Comparison of ENCODE assay signal across 28 cellular contexts in the genomic region with DNA sequence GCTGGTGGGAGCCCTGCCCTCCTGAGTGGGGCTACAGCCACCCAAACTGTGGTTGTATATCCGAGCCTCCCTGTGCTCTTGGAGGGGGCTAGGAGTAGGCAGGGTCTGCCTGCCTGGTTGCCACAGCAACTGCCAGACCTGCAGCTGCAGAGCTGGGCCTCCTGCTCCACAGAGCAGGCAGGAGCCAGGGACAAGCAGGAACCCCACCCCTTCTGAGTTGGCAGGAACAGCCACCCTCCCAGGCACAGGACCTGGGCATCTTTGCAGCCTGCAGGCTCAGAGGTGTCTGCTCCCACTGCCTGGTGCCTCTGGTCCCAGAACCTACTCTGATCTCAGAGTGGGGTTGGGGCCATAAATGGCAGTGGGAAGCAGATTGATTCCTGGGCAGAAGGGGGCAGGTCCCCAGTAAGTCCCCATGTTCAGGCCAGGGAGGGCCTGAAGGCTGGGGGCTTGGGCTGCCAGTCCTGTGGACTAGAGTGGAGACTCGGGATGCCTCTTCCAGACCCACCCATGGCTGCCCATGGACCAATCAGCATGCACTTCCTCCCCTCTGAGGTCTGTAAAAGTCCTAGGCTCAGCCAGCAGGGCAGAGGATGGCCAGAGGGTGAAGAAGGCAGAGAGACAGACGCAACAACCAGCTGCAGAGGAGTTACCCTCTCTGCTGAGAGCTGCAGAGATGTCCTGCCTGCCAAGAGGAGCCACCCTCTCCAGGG. TPM values are rescaled to one million over a fixed set of nuclear protein-coding genes. Genes with fewer than 3 reads are reported as not detected.
DNase-seq lines count a peak whose midpoint lies in the region; ATAC-seq and TF ChIP-seq lines count a peak whose summit lies in the region.
"Had no signal": no experiment of that assay in that cellular context is flagged by ENCODE, and none has a peak within 500 bp of the region (broad histone marks: within the 10 kb centered on the region; RNA-seq: fewer than 3 reads in every experiment).

No MANE protein-coding gene starts in this region.

- H3K27me3 ChIP-seq in upper lobe of right lung: no peaks in the 10 kb centered on the region
- H3K27me3 ChIP-seq in gastroesophageal sphincter: no peaks in the 10 kb centered on the region

- no peak overlapping the region for H3K27ac Mint-ChIP-seq in natural killer cell treated with Interleukin-12 subunit alpha and Interleukin-12 subunit beta and Interleukin-15 and Interleukin-18, amount 100 ng/mL, for 72 hours
- H3K27ac Mint-ChIP-seq in natural killer cell: no peak overlapping the region

- no peaks in the 10 kb centered on the region for H3K9me3 Mint-ChIP-seq in natural killer cell treated with Interleukin-12 subunit alpha and Interleukin-12 subunit beta and Interleukin-15 and Interleukin-18, amount 100 ng/mL, for 72 hours
- no peaks in the 10 kb centered on the region for H3K9me3 Mint-ChIP-seq in natural killer cell
- H3K9me3 Mint-ChIP-seq: CD4-positive, alpha-beta memory T cell had no signal

- no peak for DNase-seq in natural killer cell treated with Interleukin-12 subunit alpha and Interleukin-12 subunit beta and Interleukin-15 and Interleukin-18, amount 100 ng/mL, for 72 hours (ENCODE audit: low spot score)
- DNase-seq in natural killer cell (no peak), SK-N-DZ (ENCODE audit: low spot score) (peak; percentile 45), left lobe of liver (ENCODE audit: low spot score) (no peak), upper lobe of right lung (no peak), NOMO-1 treated with DMSO at 0.1 percent for 48 hours (lab: John Stamatoyannopoulos, UW; ENCODE audit: unreplicated experiment) (no peak)
- DNase-seq: AML-193; C1 segment of cervical spinal cord; CD4-positive, alpha-beta memory T cell; COR-L47; DMS53; GOT3; IMR-90; KG1; MM.1S; NCI-H2029; NCI-H2171; NCI-H226; NCI-H510A; NCI-H69; SHP77 had no signal

- no peak overlapping the region for H3K27ac ChIP-seq in upper lobe of right lung
- H3K27ac ChIP-seq in gastroesophageal sphincter: no peak overlapping the region
- H3K27ac ChIP-seq: A549, RWPE1 had no signal

- no peak for TF ChIP-seq POLR2A in gastroesophageal sphincter (IDR thresholded peaks at IDR 0.05)

- no CpG with 5 or more reads among the region's 3 CpGs for WGBS in gastroesophageal sphincter (ENCODE audit: low coverage in 1 of 2), 2 donors

- no peak overlapping the region for H3K4me3 Mint-ChIP-seq in natural killer cell treated with Interleukin-12 subunit alpha and Interleukin-12 subunit beta and Interleukin-15 and Interleukin-18, amount 100 ng/mL, for 72 hours
- no peak overlapping the region for H3K4me3 Mint-ChIP-seq in natural killer cell
- H3K4me3 Mint-ChIP-seq: CD4-positive, alpha-beta memory T cell had no signal

- no peak overlapping the region for H3K4me3 ChIP-seq in upper lobe of right lung
- no peak overlapping the region for H3K4me3 ChIP-seq in gastroesophageal sphincter
- H3K4me3 ChIP-seq: A549 had no signal

- H3K36me3 ChIP-seq in upper lobe of right lung (no peaks in the 10 kb centered on the region), gastroesophageal sphincter (no peaks in the 10 kb centered on the region)

- peaks cover 4 to 18% of the 10 kb centered on the region in 2 donors for H3K27me3 Mint-ChIP-seq in natural killer cell treated with Interleukin-12 subunit alpha and Interleukin-12 subunit beta and Interleukin-15 and Interleukin-18, amount 100 ng/mL, for 72 hours
- peaks cover 2 to 16% of the 10 kb centered on the region in 2 donors for H3K27me3 Mint-ChIP-seq in natural killer cell (ENCODE audit: low read depth in 2 of 2)
- H3K27me3 Mint-ChIP-seq: CD4-positive, alpha-beta memory T cell had no signal

- TF ChIP-seq EP300 in gastroesophageal sphincter (IDR thresholded peaks at IDR 0.05): no peak

- intact Hi-C loops in natural killer cell (cut with micrococcal nuclease) (no loop called here), upper lobe of right lung (cut with DNase I) (no loop called here)

- no peaks in the 10 kb centered on the region for H3K4me1 Mint-ChIP-seq in natural killer cell treated with Interleukin-12 subunit alpha and Interleukin-12 subunit beta and Interleukin-15 and Interleukin-18, amount 100 ng/mL, for 72 hours (ENCODE audit: low read depth in 2 of 2)
- H3K4me1 Mint-ChIP-seq in natural killer cell: no peaks in the 10 kb centered on the region

- ATAC-seq in natural killer cell treated with Interleukin-12 subunit alpha and Interleukin-12 subunit beta and Interleukin-15 and Interleukin-18, amount 100 ng/mL, for 72 hours: peak; percentile 36 to 54
- ATAC-seq in natural killer cell: no peak
- ATAC-seq in left lobe of liver: peak; percentile 29
- ATAC-seq in upper lobe of right lung: peak; percentile 31
- no peak for ATAC-seq in gastroesophageal sphincter
- ATAC-seq: HCT116, Panc1 had no signal

- no peaks in the 10 kb centered on the region for H3K4me1 ChIP-seq in upper lobe of right lung
- no peaks in the 10 kb centered on the region for H3K4me1 ChIP-seq in gastroesophageal sphincter
- H3K4me1 ChIP-seq: A549 had no signal

- no peaks in the 10 kb centered on the region for H3K36me3 Mint-ChIP-seq in natural killer cell treated with Interleukin-12 subunit alpha and Interleukin-12 subunit beta and Interleukin-15 and Interleukin-18, amount 100 ng/mL, for 72 hours
- H3K36me3 Mint-ChIP-seq in natural killer cell: no peaks in the 10 kb centered on the region
- H3K36me3 Mint-ChIP-seq: CD4-positive, alpha-beta memory T cell had no signal

- no peak for TF ChIP-seq CTCF in natural killer cell (IDR thresholded peaks at IDR 0.05)
- TF ChIP-seq CTCF in upper lobe of right lung (IDR thresholded peaks at IDR 0.05): no peak
- TF ChIP-seq CTCF in gastroesophageal sphincter (IDR thresholded peaks at IDR 0.05): no peak

- H3K9me3 ChIP-seq in upper lobe of right lung: no peaks in the 10 kb centered on the region
- no peaks in the 10 kb centered on the region for H3K9me3 ChIP-seq in gastroesophageal sphincter
- H3K9me3 ChIP-seq: A549 had no signal

RNA-seq across cellular contexts. Expression of a gene that starts 10.3 kb away (rescaled TPM):
- total RNA-seq in natural killer cell treated with Interleukin-12 subunit alpha and Interleukin-12 subunit beta and Interleukin-15 and Interleukin-18, amount 100 ng/mL, for 72 hours: not detected
- total RNA-seq in natural killer cell (not detected), left lobe of liver (1.7 TPM), upper lobe of right lung (1.7 TPM), gastroesophageal sphincter (under 1 TPM in 1 of 4 donors, not detected in 3; 0.35 TPM)
- polyA plus RNA-seq in SK-N-DZ (2014; cell fraction: cytosol; rRNA removed): not detected in 2 replicates
- polyA plus RNA-seq in SK-N-DZ (2014; cell fraction: nucleus; rRNA removed): not detected in 2 replicates
- total RNA-seq: CD4-positive, alpha-beta memory T cell; IMR-90; OCI-LY7; SK-MEL-5 had no signal
- polyA plus RNA-seq: CD4-positive, alpha-beta memory T cell; IMR-90 had no signal

RNA-seq across cellular contexts. Expression of a gene that starts 31.4 kb away (rescaled TPM):
- not detected for total RNA-seq in natural killer cell treated with Interleukin-12 subunit alpha and Interleukin-12 subunit beta and Interleukin-15 and Interleukin-18, amount 100 ng/mL, for 72 hours
- total RNA-seq in natural killer cell: not detected
- polyA plus RNA-seq in SK-N-DZ (2014; cell fraction: cytosol; rRNA removed): not detected in 2 replicates
- not detected in 2 replicates for polyA plus RNA-seq in SK-N-DZ (2014; cell fraction: nucleus; rRNA removed)
- not detected for total RNA-seq in left lobe of liver
- not detected for total RNA-seq in upper lobe of right lung
- not detected for total RNA-seq in gastroesophageal sphincter
- total RNA-seq: CD4-positive, alpha-beta memory T cell; IMR-90; SK-MEL-5 had no signal
- polyA plus RNA-seq: A549; CD4-positive, alpha-beta memory T cell; IMR-90 had no signal

Comparison
In these comparisons a context has a peak if more than half of its experiments do, and no peak if none do; other contexts are left out.
1. ATAC-seq: peak in natural killer cell treated with Interleukin-12 subunit alpha and Interleukin-12 subunit beta and Interleukin-15 and Interleukin-18, amount 100 ng/mL, for 72 hours (2 of 2), left lobe of liver (single experiment) and upper lobe of right lung (single experiment); none in natural killer cell (0 of 3) and gastroesophageal sphincter (single experiment).